In genomic region chr1:159945483-159946241, GRCh38 we compare ENCODE assay signal across 8 cellular contexts. TPM values are rescaled to one million over a fixed set of nuclear protein-coding genes. Genes with fewer than 3 reads are reported as not detected.
DNase-seq lines count a peak whose midpoint lies in the region; ATAC-seq, FAIRE-seq and TF ChIP-seq lines count a peak whose summit lies in the region.

Gene IGSF9, minus strand, starts transcription at chr1:159945613. Its CDS starts 2,159 bp downstream, at chr1:159943454.

- H3K4me1 ChIP-seq in A549 (peaks cover 5% of the 10 kb centered on the region; the same call in 1 of the 3 replicates), mammary epithelial cell (ENCODE audit: insufficient read depth, low read length) (peaks cover 33% of the 10 kb centered on the region)

- no peak for TF ChIP-seq POLR2A in A549 (IDR thresholded peaks at IDR 0.05; ENCODE audit: low read length)

- H3K36me3 ChIP-seq in WERI-Rb-1 (peaks cover 24% of the 10 kb centered on the region), mammary epithelial cell (ENCODE audit: insufficient read depth, low read length) (no peaks in the 10 kb centered on the region)

- no peak for FAIRE-seq in A549 (lab: Jason Lieb, UNC)

- peak; percentile 61 to 71 for DNase-seq in A549 (ENCODE audit: low read depth in 1 of 2, low spot score in 1 of 2)
- peak; percentile 94 to 97 for DNase-seq in NCI-H187 (lab: John Stamatoyannopoulos, UW)
- peak; percentile 100 for DNase-seq in WERI-Rb-1
- peak; percentile 93 for DNase-seq in mammary epithelial cell
- peak; percentile 67 for DNase-seq in immature natural killer cell
- peak; percentile 12 for DNase-seq in smooth muscle cell of the brain vasculature (ENCODE audit: low read depth, low spot score)

- dilution Hi-C loops in mammary epithelial cell (cut with HindIII; ENCODE audit: low sequenced_read_pairs): loop anchor here (5.0 to 25.0 kb wide), 3 partner anchors 42 to 267 kb away; partner anchors contain the start of gene PEA15

- TSS peak; percentile 69 for BruUV-seq in mammary epithelial cell (replicated peaks; lab: Mats Ljungman, UMichigan)

- H3K9ac ChIP-seq in mammary epithelial cell (ENCODE audit: insufficient read depth, low read length): peak within 1 kb of the TSS; percentile 53

- peaks cover 8 to 27% (median 10%) of the 10 kb centered on the region in 3 donors for H3K27me3 Mint-ChIP-seq in immature natural killer cell (ENCODE audit: low read depth in 3 of 3)

- H3K27ac ChIP-seq in A549 (peak within 1 kb of the TSS; percentile 40 to 83; a peak in 5 of 6 replicates), WERI-Rb-1 (peak within 1 kb of the TSS; percentile 97), mammary epithelial cell (ENCODE audit: insufficient read depth, low read depth, low read length) (peak within 1 kb of the TSS; percentile 53)

- in situ Hi-C loops in mammary epithelial cell (cut with MboI; ENCODE audit: low sequenced_read_pairs in 2 of 2): no loop called here

- peak within 1 kb of the TSS in 1 of 6 donors; percentile 45 for H3K27ac Mint-ChIP-seq in immature natural killer cell

- intact Hi-C loops in mammary epithelial cell (cut with micrococcal nuclease): loop anchor here (2.0 kb wide), 1 partner anchor 61 kb away; no protein-coding TSS in a partner anchor

- peak within 1 kb of the TSS; percentile 40 to 66 (median 57) for H3K4me3 Mint-ChIP-seq in immature natural killer cell

- peak within 1 kb of the TSS; percentile 91 for H2AFZ ChIP-seq in mammary epithelial cell (ENCODE audit: low read depth, low read length)

- H3K4me2 ChIP-seq in A549: peak within 1 kb of the TSS; percentile 84
- H3K4me2 ChIP-seq in mammary epithelial cell (ENCODE audit: insufficient read depth, low read depth, low read length): peak within 1 kb of the TSS; percentile 93

- H3K9me3 Mint-ChIP-seq in immature natural killer cell: no peaks in the 10 kb centered on the region

- TF ChIP-seq RAD21 in A549 (conservative IDR thresholded peaks at IDR 0.05 in 1 of 2, IDR thresholded peaks at IDR 0.05 in 1 of 2): peak; percentile 56 to 70

- H3K36me3 Mint-ChIP-seq in immature natural killer cell: no peaks in the 10 kb centered on the region

- TF ChIP-seq EP300 in A549 (IDR thresholded peaks at IDR 0.05): no peak

- H3K27me3 ChIP-seq in WERI-Rb-1 (ENCODE audit: insufficient read depth, low read depth, severe bottlenecking) (no peaks in the 10 kb centered on the region), mammary epithelial cell (ENCODE audit: insufficient read depth, low read length) (no peaks in the 10 kb centered on the region)

- peaks cover 10 to 11% of the 10 kb centered on the region in 2 donors for H3K4me1 Mint-ChIP-seq in immature natural killer cell

- H4K20me1 ChIP-seq in mammary epithelial cell (ENCODE audit: insufficient read depth, low read length): no peaks in the 10 kb centered on the region

- H3K9me3 ChIP-seq in A549 (no peaks in the 10 kb centered on the region), WERI-Rb-1 (ENCODE audit: severe bottlenecking) (no peaks in the 10 kb centered on the region), mammary epithelial cell (replicated peaks; ENCODE audit: insufficient read depth, low read length) (no peaks in the 10 kb centered on the region)

- peak within 1 kb of the TSS; percentile 41 for H3K4me3 ChIP-seq in A549
- H3K4me3 ChIP-seq in WERI-Rb-1 (ENCODE audit: low read depth, low read length): peak within 1 kb of the TSS; percentile 81
- H3K4me3 ChIP-seq in mammary epithelial cell (replicated peaks in 1 of 3; ENCODE audit: insufficient read depth in 1 of 3, low read depth in 2 of 3, low read length in 3 of 3): peak within 1 kb of the TSS; percentile 47 to 72 (median 65)

- WGBS in A549 (ENCODE audit: missing lambda C conversion rate): 17% methylated on average over 45 of the region's 58 CpGs
- WGBS in mammary epithelial cell (ENCODE audit: low coverage, missing lambda C conversion rate): 0% methylated on average over 25 of the region's 58 CpGs

- no peaks in the 10 kb centered on the region for H3K79me2 ChIP-seq in mammary epithelial cell (ENCODE audit: insufficient read depth, low read length)

- peak; percentile 60 for TF ChIP-seq CTCF in A549 (IDR thresholded peaks at IDR 0.05)
- TF ChIP-seq CTCF in WERI-Rb-1 (IDR thresholded peaks at IDR 0.05; ENCODE audit: low read depth, low read length): peak; percentile 96
- TF ChIP-seq CTCF in mammary epithelial cell (conservative IDR thresholded peaks at IDR 0.05 in 1 of 2, IDR thresholded peaks at IDR 0.05 in 1 of 2; ENCODE audit: extremely low read depth in 1 of 2, insufficient read depth in 1 of 2, low read depth in 1 of 2, low read length in 2 of 2): peak; percentile 7 to 53

- ATAC-seq in A549 (peak; percentile 82 to 95), GM19438 (IDR thresholded peaks at IDR 0.05; ENCODE audit: low read depth, unreplicated experiment) (peak; percentile 77), HG02610 (IDR thresholded peaks at IDR 0.05; ENCODE audit: unreplicated experiment) (no peak)

- CTCF ChIA-PET in A549 (lab: Yijun Ruan, JAX): interaction anchor here (0.7 to 4.2 kb wide), 13 partner anchors 9 to 784 kb away, joined by 3 to 31 read pairs (median 6); partner anchors contain the start of gene SLAMF9
- CTCF ChIA-PET in mammary epithelial cell (lab: Charles Lee; ENCODE audit: low non-redundant PET): no interaction called here

- POLR2A ChIA-PET in A549 (lab: Yijun Ruan, JAX): interaction anchor here (1.0 kb wide), 1 partner anchor 20 kb away, joined by 3 read pairs; the partner anchor contains the start of gene TAGLN2

TF ChIP-seq in A549, 52 proteins besides CTCF, POLR2A, EP300 and RAD21:
- TF ChIP-seq ELK1 (IDR thresholded peaks at IDR 0.05; ENCODE audit: low read depth, low read length) (no peak), SMC3 (IDR thresholded peaks at IDR 0.05) (peak; percentile 59), JUNB (IDR thresholded peaks at IDR 0.05) (no peak), HOXB13 (CRISPR knock-in tag; IDR thresholded peaks at IDR 0.05; ENCODE audit: low read depth) (no peak), RNF2 (IDR thresholded peaks at IDR 0.05; ENCODE audit: borderline replicate concordance, low read depth) (peak; percentile 65; the same call in 1 of the 2 replicates), MAX (IDR thresholded peaks at IDR 0.05) (peak; percentile 87), MAZ (IDR thresholded peaks at IDR 0.05; ENCODE audit: borderline replicate concordance, low read depth, low read length) (no peak), USF2 (IDR thresholded peaks at IDR 0.05) (peak; percentile 44; the same call in 1 of the 2 replicates), E2F6 (IDR thresholded peaks at IDR 0.05; ENCODE audit: borderline replicate concordance, low read depth) (peak; percentile 75), MYC (IDR thresholded peaks at IDR 0.05; ENCODE audit: borderline replicate concordance, low read length) (0 out of 2 replicates have a peak, but pooled peaks have one; percentile 45)

RNA-seq across cellular contexts. Expression of gene IGSF9, which starts in this region (rescaled TPM):
- polyA plus RNA-seq in A549 (2011; rRNA removed): 0.05 and 0.06 TPM in 2 replicates
- polyA plus RNA-seq in A549 (2012; cell fraction: cytosol; rRNA removed): 0.26 and 0.34 TPM in 2 replicates
- 1.0 and 1.2 TPM in 2 replicates for polyA plus RNA-seq in A549 (2012; cell fraction: nucleus; rRNA removed)
- polyA plus RNA-seq in A549 (2017; fragmentation: RNase III; extraction: RNeasy Plus Mini Kit Qiagen cat#74134 plus additional on column Dnase treatment): 0.49 to 0.54 TPM (median 0.50 TPM) in 3 replicates
- polyA minus RNA-seq in A549 (2011; rRNA and poly(A)+ RNA removed): 0.10 and 0.12 TPM in 2 replicates
- total RNA-seq in mammary epithelial cell: 10 to 100 TPM in 1 of 2 donors, 1 to 10 TPM in 1; 1.2 to 21.9 TPM
- polyA plus RNA-seq in mammary epithelial cell: 8.3 TPM
- polyA minus RNA-seq in mammary epithelial cell: 19.1 TPM
- not detected for polyA plus RNA-seq in immature natural killer cell

Comparison
In these comparisons a context has a peak if more than half of its experiments do, and no peak if none do; other contexts are left out.
1. Peak in DNase-seq in immature natural killer cell; RNA of the gene not detected or under 1 TPM.
2. DNase-seq: peak in every context shown above with its lines; median percentile 100 in WERI-Rb-1; 96 in NCI-H187; 93 in mammary epithelial cell; 67 in immature natural killer cell; 66 in A549; 12 in smooth muscle cell of the brain vasculature.
3. CTCF ChIP-seq: peak in every context shown above with its lines; median percentile 96 in WERI-Rb-1; 60 in A549; 30 in mammary epithelial cell.